ENCODE assay signal across 1 cellular context in genomic region chr19:10602330-10603083, GRCh38.
A peak's percentile ranks its signal among the peaks of the same experiment; 100 is the strongest.
TF ChIP-seq lines count a peak whose summit lies in the region.

No MANE protein-coding gene starts in this region.

TF ChIP-seq in HEK293, 187 proteins besides CTCF, POLR2A, EP300 and RAD21 (continued from another document and continues in another):
- no peak for TF ChIP-seq ZBTB11 (tag by site-specific recombination; conservative IDR thresholded peaks at IDR 0.05; ENCODE audit: low read depth)
- no peak; the same call in 1 of the 2 replicates for TF ChIP-seq ZNF391 (tag by site-specific recombination; IDR thresholded peaks at IDR 0.05; ENCODE audit: borderline replicate concordance, low read depth)
- no peak for TF ChIP-seq RBAK (tag by site-specific recombination; IDR thresholded peaks at IDR 0.05)
- peak; percentile 44; the same call in 1 of the 2 replicates for TF ChIP-seq ZBTB17 (tag by site-specific recombination; IDR thresholded peaks at IDR 0.05)
- TF ChIP-seq SCRT2 (tag by site-specific recombination; IDR thresholded peaks at IDR 0.05): no peak
- TF ChIP-seq ZNF26 (tag by site-specific recombination; IDR thresholded peaks at IDR 0.05): no peak
- no peak for TF ChIP-seq ZSCAN4 (tag by site-specific recombination; IDR thresholded peaks at IDR 0.05)
- no peak for TF ChIP-seq ZNF548 (tag by site-specific recombination; IDR thresholded peaks at IDR 0.05)
- no peak for TF ChIP-seq ZNF10 (tag by site-specific recombination; IDR thresholded peaks at IDR 0.05)
- no peak for TF ChIP-seq GLI4 (tag by site-specific recombination; IDR thresholded peaks at IDR 0.05)
- TF ChIP-seq ZNF707 (tag by site-specific recombination; IDR thresholded peaks at IDR 0.05): no peak
- no peak for TF ChIP-seq ZNF549 (tag by site-specific recombination; IDR thresholded peaks at IDR 0.05)
- no peak for TF ChIP-seq ZNF488 (tag by site-specific recombination; IDR thresholded peaks at IDR 0.05)
- no peak for TF ChIP-seq ZBTB44 (tag by site-specific recombination; IDR thresholded peaks at IDR 0.05)
- TF ChIP-seq HOXA7 (CRISPR knock-in tag; IDR thresholded peaks at IDR 0.05; ENCODE audit: borderline replicate concordance): no peak
- TF ChIP-seq ZSCAN30 (tag by site-specific recombination; IDR thresholded peaks at IDR 0.05): no peak
- 0 out of 2 replicates have a peak, but pooled peaks have one; percentile 11 for TF ChIP-seq ZNF394 (tag by site-specific recombination; IDR thresholded peaks at IDR 0.05; ENCODE audit: borderline replicate concordance)
- TF ChIP-seq ZNF433 (tag by site-specific recombination; IDR thresholded peaks at IDR 0.05; ENCODE audit: low read depth): no peak
- TF ChIP-seq ZIC2 (tag by site-specific recombination; IDR thresholded peaks at IDR 0.05): peak; percentile 66
- TF ChIP-seq ZBTB21 (tag by site-specific recombination; IDR thresholded peaks at IDR 0.05): no peak
- no peak for TF ChIP-seq ZSCAN16 (tag by site-specific recombination; IDR thresholded peaks at IDR 0.05)
- no peak for TF ChIP-seq ZNF155 (tag by site-specific recombination; IDR thresholded peaks at IDR 0.05)
- TF ChIP-seq PBX3 (CRISPR knock-in tag; IDR thresholded peaks at IDR 0.05): no peak
- TF ChIP-seq ZNF629 (tag by site-specific recombination; IDR thresholded peaks at IDR 0.05): no peak; the same call in 1 of the 2 replicates
- TF ChIP-seq ZNF148 (tag by site-specific recombination; IDR thresholded peaks at IDR 0.05; ENCODE audit: borderline replicate concordance): no peak
- peak; percentile 52; the same call in 1 of the 2 replicates for TF ChIP-seq ZBTB48 (tag by site-specific recombination; IDR thresholded peaks at IDR 0.05)
- TF ChIP-seq ZNF654 (tag by site-specific recombination; IDR thresholded peaks at IDR 0.05; ENCODE audit: low read depth): no peak
- no peak for TF ChIP-seq ZNF677 (tag by site-specific recombination; IDR thresholded peaks at IDR 0.05)
- TF ChIP-seq ZNF792 (tag by site-specific recombination; IDR thresholded peaks at IDR 0.05): no peak
- no peak for TF ChIP-seq ZNF366 (tag by site-specific recombination; conservative IDR thresholded peaks at IDR 0.05)
- TF ChIP-seq ZBTB20 (tag by site-specific recombination; IDR thresholded peaks at IDR 0.05): peak; percentile 53; the same call in 1 of the 2 replicates
- no peak for TF ChIP-seq ZNF404 (tag by site-specific recombination; IDR thresholded peaks at IDR 0.05)
- no peak; the same call in 1 of the 2 replicates for TF ChIP-seq ZBTB10 (tag by site-specific recombination; IDR thresholded peaks at IDR 0.05)
- no peak for TF ChIP-seq BCL6B (tag by site-specific recombination; IDR thresholded peaks at IDR 0.05)
- TF ChIP-seq ZNF777 (tag by site-specific recombination; IDR thresholded peaks at IDR 0.05; ENCODE audit: borderline replicate concordance): no peak
- TF ChIP-seq PRDM4 (tag by site-specific recombination; IDR thresholded peaks at IDR 0.05): no peak
- TF ChIP-seq ZNF37A (tag by site-specific recombination; IDR thresholded peaks at IDR 0.05): no peak
- TF ChIP-seq MEIS1 (CRISPR knock-in tag; IDR thresholded peaks at IDR 0.05; ENCODE audit: borderline replicate concordance): no peak
